11 cellular contexts compared by ENCODE assay signal in the genomic region with DNA sequence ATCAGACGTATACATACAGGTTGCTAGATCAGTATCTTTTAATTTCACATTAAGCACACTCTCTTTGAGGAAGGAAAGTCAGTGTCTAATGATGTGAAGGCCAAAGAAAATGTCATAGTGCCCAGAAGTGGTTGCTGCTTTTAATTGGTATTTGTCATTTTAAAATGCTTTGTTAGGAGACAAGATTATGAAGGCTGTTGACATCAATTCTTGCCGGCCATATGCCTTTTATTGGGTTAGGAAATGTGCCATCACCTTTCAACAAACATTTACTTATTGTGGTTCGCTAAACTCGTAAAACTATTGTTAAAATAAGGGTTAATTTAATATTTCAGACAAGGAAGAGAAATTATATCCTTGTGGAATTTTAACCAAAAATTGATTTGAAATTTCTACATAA. TPM values are rescaled to one million over a fixed set of nuclear protein-coding genes. Genes with fewer than 3 reads are reported as not detected.
DNase-seq lines count a peak whose midpoint lies in the region; ATAC-seq and TF ChIP-seq lines count a peak whose summit lies in the region.
"Had no signal": no experiment of that assay in that cellular context is flagged by ENCODE, and none has a peak within 500 bp of the region (broad histone marks: within the 10 kb centered on the region; RNA-seq: fewer than 3 reads in every experiment).

No MANE protein-coding gene starts in this region.

- no TSS peak for BruUV-seq in PC-3 (replicated peaks; lab: Mats Ljungman, UMichigan)

- peak overlapping the region; percentile 56 for H3K27ac Mint-ChIP-seq in stimulated activated naive CD8-positive, alpha-beta T cell treated with anti-CD3 and anti-CD28 coated beads, Interleukin-15, Interleukin-2, amounts not matched to agents 100 ng/mL and 50 ng/mL, for 24 hours
- H3K27ac Mint-ChIP-seq in central memory CD8-positive, alpha-beta T cell (ENCODE audit: low read depth): peak overlapping the region; percentile 2

- no peaks in the 10 kb centered on the region for H3K9me3 Mint-ChIP-seq in stimulated activated naive CD8-positive, alpha-beta T cell treated with anti-CD3 and anti-CD28 coated beads, Interleukin-15, Interleukin-2, amounts not matched to agents 100 ng/mL and 50 ng/mL, for 24 hours
- H3K9me3 Mint-ChIP-seq in central memory CD8-positive, alpha-beta T cell: no peaks in the 10 kb centered on the region

- H3K27ac ChIP-seq in PC-3 (ENCODE audit: low read length) (no peak overlapping the region), upper lobe of left lung (no peak overlapping the region)

- POLR2A ChIA-PET in PC-3 (lab: Charles Lee; ENCODE audit: unreplicated experiment): no interaction called here

- TF ChIP-seq EP300 in upper lobe of left lung (IDR thresholded peaks at IDR 0.05): no peak

- CTCF ChIA-PET in PC-3 (lab: Charles Lee): no interaction called here

- H4K20me1 ChIP-seq in PC-3 (ENCODE audit: low read length): no peaks in the 10 kb centered on the region

- H3K4me2 ChIP-seq in PC-3 (ENCODE audit: low read length): peak overlapping the region; percentile 23; the same call in 1 of the 2 replicates

- H3K79me2 ChIP-seq in PC-3 (ENCODE audit: low read length): peaks cover 11% of the 10 kb centered on the region

- no peak for TF ChIP-seq CTCF in PC-3 (conservative IDR thresholded peaks at IDR 0.05; ENCODE audit: low read depth, low read length)
- TF ChIP-seq CTCF in upper lobe of left lung (IDR thresholded peaks at IDR 0.05): no peak

- no peak for ATAC-seq in stimulated activated naive CD8-positive, alpha-beta T cell treated with anti-CD3 and anti-CD28 coated beads, Interleukin-15, Interleukin-2, amounts not matched to agents 100 U/mL and 50 U/mL, for 24 hours
- ATAC-seq in PC-3 (peak; percentile 38), upper lobe of left lung (ENCODE audit: low FRiP score in 2 of 2) (no peak), GM18519 (IDR thresholded peaks at IDR 0.05; ENCODE audit: low FRiP score, unreplicated experiment) (no peak)
- no peak for ATAC-seq in central memory CD8-positive, alpha-beta T cell (replicated peaks; ENCODE audit: extremely low read depth, poor library complexity, severe bottlenecking)

- no peak overlapping the region for H3K9ac ChIP-seq in PC-3 (ENCODE audit: low read length)

- H3K36me3 ChIP-seq in PC-3 (ENCODE audit: low read depth, low read length) (0 out of 2 replicates have a peak, but pooled peaks cover 4% of the 10 kb centered on the region), upper lobe of left lung (peaks cover 0 to 15% (median 0%) of the 10 kb centered on the region in 4 donors)
- H3K36me3 ChIP-seq: BE2C had no signal

- no peak for DNase-seq in stimulated activated naive CD8-positive, alpha-beta T cell treated with anti-CD3 and anti-CD28 coated beads, Interleukin-15, Interleukin-2, amounts not matched to agents 100 U/mL and 50 U/mL, for 24 hours
- no peak for DNase-seq in PC-3
- no peak for DNase-seq in central memory CD8-positive, alpha-beta T cell (ENCODE audit: low spot score in 2 of 2)
- DNase-seq in upper lobe of left lung: no peak
- no peak for DNase-seq in OCI-M2 (lab: John Stamatoyannopoulos, UW; ENCODE audit: unreplicated experiment)
- DNase-seq: BE2C, HCEC 1CT, NCI-H82, RPMI8226 had no signal

- H3K9me2 ChIP-seq in PC-3 (replicated peaks; ENCODE audit: low read length): no peaks in the 10 kb centered on the region

- no peaks in the 10 kb centered on the region for H3K27me3 Mint-ChIP-seq in stimulated activated naive CD8-positive, alpha-beta T cell treated with anti-CD3 and anti-CD28 coated beads, Interleukin-15, Interleukin-2, amounts not matched to agents 100 ng/mL and 50 ng/mL, for 24 hours
- H3K27me3 Mint-ChIP-seq in central memory CD8-positive, alpha-beta T cell: no peaks in the 10 kb centered on the region

- H3K27me3 ChIP-seq in PC-3 (ENCODE audit: low read length): no peaks in the 10 kb centered on the region
- H3K27me3 ChIP-seq in upper lobe of left lung: no peaks in the 10 kb centered on the region
- H3K27me3 ChIP-seq: BE2C had no signal

- 81 to 86% methylated on average over 4 of the region's 4 CpGs for WGBS in upper lobe of left lung, 2 donors

- TF ChIP-seq POLR2A in upper lobe of left lung (IDR thresholded peaks at IDR 0.05): no peak

- H3F3A ChIP-seq in PC-3 (ENCODE audit: low read length, unreplicated experiment): no peaks in the 10 kb centered on the region

- intact Hi-C loops in PC-3 (cut with micrococcal nuclease): no loop called here

- no peak overlapping the region for H2AFZ ChIP-seq in PC-3 (ENCODE audit: low read length)

- H3K9me3 ChIP-seq in PC-3 (ENCODE audit: low read length): no peaks in the 10 kb centered on the region
- no peaks in the 10 kb centered on the region for H3K9me3 ChIP-seq in upper lobe of left lung
- H3K9me3 ChIP-seq: BE2C had no signal

- H3K4me3 Mint-ChIP-seq in stimulated activated naive CD8-positive, alpha-beta T cell treated with anti-CD3 and anti-CD28 coated beads, Interleukin-15, Interleukin-2, amounts not matched to agents 100 ng/mL and 50 ng/mL, for 24 hours: no peak overlapping the region
- no peak overlapping the region for H3K4me3 Mint-ChIP-seq in central memory CD8-positive, alpha-beta T cell

- peaks cover 81% of the 10 kb centered on the region for H3K36me3 Mint-ChIP-seq in stimulated activated naive CD8-positive, alpha-beta T cell treated with anti-CD3 and anti-CD28 coated beads, Interleukin-15, Interleukin-2, amounts not matched to agents 100 ng/mL and 50 ng/mL, for 24 hours (ENCODE audit: low read depth)
- H3K36me3 Mint-ChIP-seq in central memory CD8-positive, alpha-beta T cell (ENCODE audit: insufficient read depth): peaks cover 35% of the 10 kb centered on the region

- H3K4me3 ChIP-seq in PC-3 (ENCODE audit: low read length) (no peak overlapping the region), upper lobe of left lung (no peak overlapping the region)

- peaks cover 83% of the 10 kb centered on the region for H3K4me1 Mint-ChIP-seq in stimulated activated naive CD8-positive, alpha-beta T cell treated with anti-CD3 and anti-CD28 coated beads, Interleukin-15, Interleukin-2, amounts not matched to agents 100 ng/mL and 50 ng/mL, for 24 hours (ENCODE audit: low read depth)
- peaks cover 43% of the 10 kb centered on the region for H3K4me1 Mint-ChIP-seq in central memory CD8-positive, alpha-beta T cell

- peaks cover 25% of the 10 kb centered on the region for H3K4me1 ChIP-seq in PC-3 (ENCODE audit: insufficient read depth, low read length)
- H3K4me1 ChIP-seq in upper lobe of left lung: peaks cover 3 to 7% (median 6%) of the 10 kb centered on the region in 4 donors

RNA-seq across cellular contexts. Expression of gene NFKB1, which starts 32.2 kb away (rescaled TPM):
- 22.2 and 22.4 TPM in 2 replicates for total RNA-seq in PC-3 (2014; rRNA removed)
- total RNA-seq in upper lobe of left lung: 10 to 100 TPM; 15.8 to 69.1 (median 39.1) TPM
